8 cellular contexts compared by ENCODE assay signal in genomic region chr1:45750298-45751038, GRCh38. TPM values are rescaled to one million over a fixed set of nuclear protein-coding genes. Genes with fewer than 3 reads are reported as not detected.
DNase-seq lines count a peak whose midpoint lies in the region; ATAC-seq and TF ChIP-seq lines count a peak whose summit lies in the region.

Gene IPP (minus strand): TSS chr1:45750653. CDS start chr1:45746411, 4,242 bp downstream.

- H3K27me3 ChIP-seq in GM23338 (ENCODE audit: insufficient read depth) (no peaks in the 10 kb centered on the region), fibroblast of lung (ENCODE audit: control insufficient read depth, insufficient read depth, low read length) (no peaks in the 10 kb centered on the region)

- no peaks in the 10 kb centered on the region for H4K20me1 ChIP-seq in GM23338 (replicated peaks; ENCODE audit: insufficient read depth)
- H4K20me1 ChIP-seq in fibroblast of lung (ENCODE audit: control insufficient read depth, extremely low read depth, insufficient read depth, low read length) = no peaks in the 10 kb centered on the region

- H3K9me3 Mint-ChIP-seq in GM23338 = peaks cover 29% of the 10 kb centered on the region
- peaks cover 0 to 4% (median 0%) of the 10 kb centered on the region in 9 donors for H3K9me3 Mint-ChIP-seq in naive thymus-derived CD8-positive, alpha-beta T cell

- H3K36me3 ChIP-seq in GM23338 (ENCODE audit: insufficient read depth) (peaks cover 6% of the 10 kb centered on the region), fibroblast of lung (ENCODE audit: control insufficient read depth, insufficient read depth, low read length) (no peaks in the 10 kb centered on the region)

- H3K9me3 ChIP-seq in fibroblast of lung (ENCODE audit: control insufficient read depth, insufficient read depth, low read depth, low read length) = no peaks in the 10 kb centered on the region

- peak; percentile 95 for ATAC-seq in GM23338
- peak; percentile 87 to 90 for ATAC-seq in naive thymus-derived CD8-positive, alpha-beta T cell

- POLR2A ChIA-PET in naive thymus-derived CD8-positive, alpha-beta T cell (lab: Charles Lee) = interaction anchor here (0.6 to 1.1 kb wide), 2 partner anchors 13 to 64 kb away, joined by 3 to 5 read pairs; partner anchors contain the start of gene GPBP1L1

- DNase-seq in EL (peak; percentile 98), GM23338 (ENCODE audit: low spot score) (peak; percentile 98), RPMI8226 (peak; percentile 99), fibroblast of lung (ENCODE audit: low read depth in 2 of 2) (peak; percentile 96 to 98)
- DNase-seq in activated T-helper 1 cell treated with anti-CD3 and anti-CD28 coated beads, Interleukin-2, amount 50 U/mL, for 16 hours (ENCODE audit: low read depth in 1 of 2, low spot score in 1 of 2) = peak; percentile 87 to 88
- peak; percentile 77 to 95 (median 88) for DNase-seq in naive thymus-derived CD8-positive, alpha-beta T cell
- DNase-seq in stimulated activated naive CD4-positive, alpha-beta T cell (lab: John Stamatoyannopoulos, UW) = peak; percentile 80 to 90 (median 86)

- peak within 1 kb of the TSS; percentile 91 for H3K4me3 Mint-ChIP-seq in GM23338
- peak within 1 kb of the TSS; percentile 91 to 99 (median 97) for H3K4me3 Mint-ChIP-seq in naive thymus-derived CD8-positive, alpha-beta T cell

- H3K27ac ChIP-seq in GM23338 (ENCODE audit: low read depth) (peak within 1 kb of the TSS; percentile 97), fibroblast of lung (ENCODE audit: insufficient read depth, low read length) (peak within 1 kb of the TSS; percentile 97)

- peaks cover 2% of the 10 kb centered on the region; the same call in 1 of the 2 replicates for H3K9me2 ChIP-seq in GM23338 (ENCODE audit: insufficient read depth)

- H3F3A ChIP-seq in GM23338 (replicated peaks; ENCODE audit: low read depth) = peaks cover 12% of the 10 kb centered on the region

- H3K27me3 Mint-ChIP-seq in GM23338 (ENCODE audit: insufficient read depth, low read depth, poor library complexity) = peaks cover 4% of the 10 kb centered on the region
- H3K27me3 Mint-ChIP-seq in naive thymus-derived CD8-positive, alpha-beta T cell = no peaks in the 10 kb centered on the region

- peaks cover 15% of the 10 kb centered on the region for H3K36me3 Mint-ChIP-seq in GM23338 (ENCODE audit: low read depth)
- H3K36me3 Mint-ChIP-seq in naive thymus-derived CD8-positive, alpha-beta T cell = peaks cover 0 to 5% (median 3%) of the 10 kb centered on the region in 3 donors

- H3K4me3 ChIP-seq in GM23338 (peak within 1 kb of the TSS; percentile 66), fibroblast of lung (replicated peaks in 1 of 4; ENCODE audit: control extremely low read depth in 1 of 4, insufficient read depth in 1 of 4, low read depth in 3 of 4, low read length in 4 of 4) (peak within 1 kb of the TSS; percentile 87 to 94 (median 92))

- peak within 1 kb of the TSS; percentile 90 for H3K9ac ChIP-seq in fibroblast of lung (ENCODE audit: insufficient read depth, low read length)

- TF ChIP-seq CTCF in GM23338 (conservative IDR thresholded peaks at IDR 0.05; ENCODE audit: low read depth in 2 of 2) (peak in 1 of 2 experiments; percentile 41; a peak in 2 of 4 replicates), LNCAP (IDR thresholded peaks at IDR 0.05) (peak; percentile 23; the same call in 1 of the 2 replicates), fibroblast of lung (conservative IDR thresholded peaks at IDR 0.05 in 1 of 2, IDR thresholded peaks at IDR 0.05 in 1 of 2; ENCODE audit: low read depth in 1 of 2, low read length in 2 of 2) (peak in 1 of 2 donors; percentile 18)

- H2AFZ ChIP-seq in GM23338 = peak within 1 kb of the TSS; percentile 91
- H2AFZ ChIP-seq in fibroblast of lung (ENCODE audit: low read length) = peak within 1 kb of the TSS; percentile 93

- peak within 1 kb of the TSS; percentile 98 for H3K27ac Mint-ChIP-seq in GM23338
- H3K27ac Mint-ChIP-seq in naive thymus-derived CD8-positive, alpha-beta T cell = peak within 1 kb of the TSS; percentile 97 to 100 (median 99)

- H3K4me1 ChIP-seq in GM23338 (ENCODE audit: insufficient read depth) (peaks cover 5% of the 10 kb centered on the region; the same call in 1 of the 2 replicates), fibroblast of lung (ENCODE audit: control insufficient read depth, extremely low read depth, insufficient read depth, low read length) (peaks cover 2% of the 10 kb centered on the region)

- H3K4me1 Mint-ChIP-seq in GM23338 = peaks cover 5% of the 10 kb centered on the region
- peaks cover 7 to 36% (median 30%) of the 10 kb centered on the region in 4 donors for H3K4me1 Mint-ChIP-seq in naive thymus-derived CD8-positive, alpha-beta T cell

- H3K4me2 ChIP-seq in GM23338 = peak within 1 kb of the TSS; percentile 80
- peak within 1 kb of the TSS; percentile 95 for H3K4me2 ChIP-seq in fibroblast of lung (ENCODE audit: extremely low read depth, insufficient read depth, low read length)

- no peaks in the 10 kb centered on the region for H3K79me2 ChIP-seq in GM23338 (replicated peaks; ENCODE audit: insufficient read depth)
- peaks cover 2% of the 10 kb centered on the region for H3K79me2 ChIP-seq in fibroblast of lung (ENCODE audit: control insufficient read depth, insufficient read depth, low read length)

TF ChIP-seq in GM23338, 12 proteins besides CTCF, POLR2A, EP300 and RAD21:
- peak; percentile 90 for TF ChIP-seq POLR2AphosphoS5 (IDR thresholded peaks at IDR 0.05; ENCODE audit: low read depth)
- TF ChIP-seq REST (IDR thresholded peaks at IDR 0.05; ENCODE audit: unreplicated experiment) = no peak
- peak; percentile 55 for TF ChIP-seq CREB1 (CRISPR knock-in tag; IDR thresholded peaks at IDR 0.05; ENCODE audit: low read depth)

RNA-seq across cellular contexts. Expression of gene IPP, which starts in this region (rescaled TPM):
- total RNA-seq in GM23338 (2014; rRNA removed; shearing (Covaris generic)) = 1.8 and 3.7 TPM in 2 replicates
- polyA plus RNA-seq in GM23338 (2016; fragmentation: Nextera tagmentation; extraction: Ambion mirVana) (2.8 and 4.6 TPM in 2 replicates), fibroblast of lung (9.9 and 11.0 TPM in 2 replicates)
- total RNA-seq in fibroblast of lung = 10.3 and 15.2 TPM in 2 replicates
- 10.3 and 11.6 TPM in 2 replicates for polyA plus RNA-seq in fibroblast of lung (2012)
- 2.2 and 2.9 TPM in 2 replicates for polyA minus RNA-seq in fibroblast of lung (ENCODE audit: low replicate concordance)
- total RNA-seq in naive thymus-derived CD8-positive, alpha-beta T cell = 10 to 100 TPM; 14.2 to 15.6 TPM
- polyA plus RNA-seq in naive thymus-derived CD8-positive, alpha-beta T cell = 10 to 100 TPM in 2 of 3 donors, 1 to 10 TPM in 1; 8.7 to 17.4 (median 12.8) TPM

Comparison
In these comparisons a context has a peak if more than half of its experiments do, and no peak if none do; other contexts are left out.
1. Peak in every context shown above with its lines: DNase-seq, ATAC-seq, H3K4me3 ChIP-seq and H3K27ac ChIP-seq.